In the genomic region with DNA sequence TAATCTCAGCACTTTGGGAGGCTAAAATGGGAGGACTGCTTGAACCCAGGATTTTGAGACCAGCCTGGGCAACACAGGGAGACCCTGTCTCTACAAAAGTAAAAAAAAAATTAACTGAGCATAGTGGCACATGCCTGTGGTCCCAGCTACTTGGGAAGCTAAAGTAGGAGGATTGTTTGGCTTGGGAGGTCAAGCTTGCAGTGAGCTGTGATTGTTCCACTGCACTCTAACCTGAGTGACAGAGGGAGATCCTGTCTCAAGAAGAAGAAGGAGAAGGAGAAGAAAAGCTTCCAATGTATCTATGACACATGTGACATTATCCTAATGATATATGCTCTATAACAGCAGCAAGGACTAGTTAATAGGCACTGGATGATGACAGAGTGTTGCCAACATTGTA, we compare ENCODE assay signal across 1 cellular context.
TF ChIP-seq lines count a peak whose summit lies in the region.

No MANE protein-coding gene starts in this region.

TF ChIP-seq in IMR-90, 13 proteins besides CTCF, POLR2A, EP300 and RAD21:
- no peak for TF ChIP-seq RFX5 (IDR thresholded peaks at IDR 0.05; ENCODE audit: low read depth, low read length)
- no peak for TF ChIP-seq NFE2L2 (IDR thresholded peaks at IDR 0.05; ENCODE audit: low read depth, low read length)
- no peak for TF ChIP-seq CEBPB (IDR thresholded peaks at IDR 0.05; ENCODE audit: low read depth, low read length)
- TF ChIP-seq RCOR1 (IDR thresholded peaks at IDR 0.05; ENCODE audit: insufficient replicate concordance, low read length) = no peak
- TF ChIP-seq SMC3 (IDR thresholded peaks at IDR 0.05; ENCODE audit: low read depth, low read length) = no peak
- TF ChIP-seq, protein P1, sequence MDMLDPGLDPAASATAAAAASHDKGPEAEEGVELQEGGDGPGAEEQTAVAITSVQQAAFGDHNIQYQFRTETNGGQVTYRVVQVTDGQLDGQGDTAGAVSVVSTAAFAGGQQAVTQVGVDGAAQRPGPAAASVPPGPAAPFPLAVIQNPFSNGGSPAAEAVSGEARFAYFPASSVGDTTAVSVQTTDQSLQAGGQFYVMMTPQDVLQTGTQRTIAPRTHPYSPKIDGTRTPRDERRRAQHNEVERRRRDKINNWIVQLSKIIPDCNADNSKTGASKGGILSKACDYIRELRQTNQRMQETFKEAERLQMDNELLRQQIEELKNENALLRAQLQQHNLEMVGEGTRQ (IDR thresholded peaks at IDR 0.05; ENCODE audit: low read depth, low read length) = no peak
- TF ChIP-seq FOS (IDR thresholded peaks at IDR 0.05; ENCODE audit: low read depth, low read length) = no peak
- TF ChIP-seq MXI1 (IDR thresholded peaks at IDR 0.05; ENCODE audit: borderline replicate concordance, low read depth, low read length) = no peak
- TF ChIP-seq MAFK (IDR thresholded peaks at IDR 0.05; ENCODE audit: low read depth, low read length) = no peak
- no peak for TF ChIP-seq CHD1 (IDR thresholded peaks at IDR 0.05; ENCODE audit: low read depth, low read length)
